18 cellular contexts compared by ENCODE assay signal in genomic region chr7:149813254-149814035, GRCh38. TPM values are rescaled to one million over a fixed set of nuclear protein-coding genes. Genes with fewer than 3 reads are reported as not detected.
DNase-seq lines count a peak whose midpoint lies in the region; ATAC-seq, FAIRE-seq and TF ChIP-seq lines count a peak whose summit lies in the region.
"Had no signal": no experiment of that assay in that cellular context is flagged by ENCODE, and none has a peak within 500 bp of the region (broad histone marks: within the 10 kb centered on the region; RNA-seq: fewer than 3 reads in every experiment).

No MANE protein-coding gene starts in this region.

- dilution Hi-C loops in mammary epithelial cell (cut with HindIII; ENCODE audit: low sequenced_read_pairs) = no loop called here

- DNase-seq in MCF 10A (ENCODE audit: unreplicated experiment) (no peak), mammary epithelial cell (no peak), GM23338 (ENCODE audit: low spot score) (no peak), K562 (ENCODE audit: extremely low read depth in 1 of 4, low spot score in 3 of 4) (peak in 3 of 4 experiments; percentile 37 to 57 (median 55)), progenitor cell of endocrine pancreas (ENCODE audit: low spot score, unreplicated experiment) (no peak), occipital lobe (lab: John Stamatoyannopoulos, UW) (no peak), NCI-H1092 (lab: John Stamatoyannopoulos, UW) (no peak)
- DNase-seq: 8988T; Calu3; CD8-positive, alpha-beta T cell; DMS79 treated with DMSO at 0.1 percent for 48 hours; GF-D8; GOT3; H7 had no signal

- no peaks in the 10 kb centered on the region for H3K4me1 ChIP-seq in mammary epithelial cell (ENCODE audit: insufficient read depth, low read length)
- no peaks in the 10 kb centered on the region; the same call in 1 of the 2 replicates for H3K4me1 ChIP-seq in GM23338 (ENCODE audit: insufficient read depth)
- peaks cover 3 to 65% of the 10 kb centered on the region in 2 experiments; a peak in 3 of 5 replicates for H3K4me1 ChIP-seq in K562 (replicated peaks in 1 of 2; ENCODE audit: control insufficient read depth in 2 of 2, insufficient read depth in 2 of 2, low read length in 2 of 2)

- CTCF ChIA-PET in MCF 10A (lab: Yijun Ruan, JAX) = interaction anchor here (1.0 kb wide), 1 partner anchor 70 kb away, joined by 5 read pairs; no protein-coding TSS in a partner anchor
- CTCF ChIA-PET in mammary epithelial cell (lab: Charles Lee; ENCODE audit: low non-redundant PET) = no interaction called here
- CTCF ChIA-PET in K562 (lab: Yijun Ruan, JAX; ENCODE audit: low intra/inter-chr PET ratio) = interaction anchor here (0.7 kb wide), 1 partner anchor 160 kb away, joined by 3 read pairs; no protein-coding TSS in a partner anchor

- WGBS in mammary epithelial cell (ENCODE audit: low coverage, missing lambda C conversion rate) = 84% methylated on average over 14 of the region's 28 CpGs
- WGBS in K562 (ENCODE audit: insufficient coverage, low coverage, missing lambda C conversion rate) = 25% methylated on average over 28 of the region's 28 CpGs

- H3K27me3 ChIP-seq in mammary epithelial cell (ENCODE audit: insufficient read depth, low read length) (no peaks in the 10 kb centered on the region), GM23338 (ENCODE audit: insufficient read depth) (no peaks in the 10 kb centered on the region), K562 (ENCODE audit: control insufficient read depth in 2 of 2, insufficient read depth in 2 of 2, low read length in 2 of 2) (peaks cover 10 to 81% of the 10 kb centered on the region in 2 experiments; a peak in 3 of 5 replicates)

- H3K36me3 ChIP-seq in mammary epithelial cell (ENCODE audit: insufficient read depth, low read length) (no peaks in the 10 kb centered on the region), GM23338 (ENCODE audit: insufficient read depth) (no peaks in the 10 kb centered on the region), K562 (ENCODE audit: control insufficient read depth, insufficient read depth, low read length) (no peaks in the 10 kb centered on the region)
- H3K36me3 ChIP-seq: BLaER1 treated with 17β-estradiol and CSF1 and Interleukin-3, amounts not matched to agents 10 nM and 100 nM had no signal

- intact Hi-C loops in MCF 10A (cut with micrococcal nuclease) (no loop called here), mammary epithelial cell (cut with micrococcal nuclease) (no loop called here), K562 (cut with micrococcal nuclease) (no loop called here)

- H3K4me2 ChIP-seq in mammary epithelial cell (ENCODE audit: insufficient read depth, low read depth, low read length) (no peak overlapping the region), GM23338 (no peak overlapping the region), K562 (ENCODE audit: insufficient read depth, low read length) (no peak overlapping the region)

- no peak for TF ChIP-seq CTCF in MCF 10A (IDR thresholded peaks at IDR 0.05; ENCODE audit: unreplicated experiment)
- no peak for TF ChIP-seq CTCF in mammary epithelial cell (conservative IDR thresholded peaks at IDR 0.05 in 1 of 2, IDR thresholded peaks at IDR 0.05 in 1 of 2; ENCODE audit: extremely low read depth in 1 of 2, insufficient read depth in 1 of 2, low read depth in 1 of 2, low read length in 2 of 2)
- TF ChIP-seq CTCF in GM23338 (conservative IDR thresholded peaks at IDR 0.05; ENCODE audit: low read depth in 2 of 2) = no peak
- no peak for TF ChIP-seq CTCF in K562 (IDR thresholded peaks at IDR 0.05 in 2 of 3, conservative IDR thresholded peaks at IDR 0.05 in 1 of 3; ENCODE audit: insufficient read depth in 2 of 3, low read depth in 1 of 3, low read length in 3 of 3)
- TF ChIP-seq CTCF in progenitor cell of endocrine pancreas (IDR thresholded peaks at IDR 0.05; ENCODE audit: unreplicated experiment) = no peak

- H3K9me3 Mint-ChIP-seq in MCF 10A (ENCODE audit: unreplicated experiment) = no peaks in the 10 kb centered on the region
- no peaks in the 10 kb centered on the region; the same call in 2 of the 3 replicates for H3K9me3 Mint-ChIP-seq in GM23338
- H3K9me3 Mint-ChIP-seq in progenitor cell of endocrine pancreas (ENCODE audit: low read depth) = no peaks in the 10 kb centered on the region
- H3K9me3 Mint-ChIP-seq: CD8-positive, alpha-beta T cell had no signal

- H3K36me3 Mint-ChIP-seq in MCF 10A (ENCODE audit: insufficient read depth, unreplicated experiment) = no peaks in the 10 kb centered on the region
- no peaks in the 10 kb centered on the region for H3K36me3 Mint-ChIP-seq in GM23338 (ENCODE audit: low read depth)
- H3K36me3 Mint-ChIP-seq in progenitor cell of endocrine pancreas (ENCODE audit: insufficient read depth) = no peaks in the 10 kb centered on the region
- H3K36me3 Mint-ChIP-seq: CD8-positive, alpha-beta T cell had no signal

- no peaks in the 10 kb centered on the region for H4K20me1 ChIP-seq in mammary epithelial cell (ENCODE audit: insufficient read depth, low read length)
- H4K20me1 ChIP-seq in GM23338 (replicated peaks; ENCODE audit: insufficient read depth) = no peaks in the 10 kb centered on the region
- peaks cover 24% of the 10 kb centered on the region for H4K20me1 ChIP-seq in K562 (replicated peaks; ENCODE audit: control insufficient read depth, insufficient read depth, low read length)

- no peak overlapping the region for H3K4me3 Mint-ChIP-seq in MCF 10A (ENCODE audit: unreplicated experiment)
- H3K4me3 Mint-ChIP-seq in GM23338 = no peak overlapping the region
- no peak overlapping the region for H3K4me3 Mint-ChIP-seq in progenitor cell of endocrine pancreas (ENCODE audit: low read depth)
- H3K4me3 Mint-ChIP-seq: CD8-positive, alpha-beta T cell had no signal

- no peaks in the 10 kb centered on the region for H3K4me1 Mint-ChIP-seq in MCF 10A (ENCODE audit: insufficient read depth, unreplicated experiment)
- peaks cover 5% of the 10 kb centered on the region; the same call in 2 of the 3 replicates for H3K4me1 Mint-ChIP-seq in GM23338
- no peaks in the 10 kb centered on the region for H3K4me1 Mint-ChIP-seq in progenitor cell of endocrine pancreas (ENCODE audit: low read depth)

- H3K27ac ChIP-seq in mammary epithelial cell (ENCODE audit: insufficient read depth, low read depth, low read length) = no peak overlapping the region
- H3K27ac ChIP-seq in GM23338 (ENCODE audit: low read depth) = no peak overlapping the region
- no peak overlapping the region for H3K27ac ChIP-seq in K562 (ENCODE audit: extremely low read depth, low read depth, low read length)
- H3K27ac ChIP-seq: BLaER1 treated with 17β-estradiol and CSF1 and Interleukin-3, amounts not matched to agents 10 nM and 100 nM; HL-60 had no signal

- TF ChIP-seq POLR2A in K562 (conservative IDR thresholded peaks at IDR 0.05) = no peak

- H2AFZ ChIP-seq in mammary epithelial cell (ENCODE audit: low read depth, low read length) (no peak overlapping the region), GM23338 (no peak overlapping the region), K562 (ENCODE audit: low read depth, low read length) (0 out of 2 replicates have a peak overlapping the region, but pooled peaks have one; percentile 4)

- POLR2A ChIA-PET in MCF 10A (lab: Yijun Ruan, JAX) = no interaction called here
- POLR2A ChIA-PET in K562 (lab: Yijun Ruan, JAX) = interaction anchor here (0.7 to 1.1 kb wide), 4 partner anchors 9 to 32 kb away, joined by 3 to 5 read pairs (median 4); no protein-coding TSS in a partner anchor

- ATAC-seq in GM23338 = peak; percentile 7; the same call in 2 of the 3 replicates
- peak; percentile 54 for ATAC-seq in K562
- ATAC-seq in HG03139 (IDR thresholded peaks at IDR 0.05; ENCODE audit: unreplicated experiment) = no peak
- ATAC-seq: CD8-positive, alpha-beta T cell; HCT116 had no signal

- H3F3A ChIP-seq in GM23338 (replicated peaks; ENCODE audit: low read depth) = no peaks in the 10 kb centered on the region

- H3K27me3 Mint-ChIP-seq in MCF 10A (ENCODE audit: insufficient read depth, unreplicated experiment) (no peaks in the 10 kb centered on the region), GM23338 (ENCODE audit: insufficient read depth, low read depth, poor library complexity) (peaks cover 2% of the 10 kb centered on the region), progenitor cell of endocrine pancreas (peaks cover 4% of the 10 kb centered on the region)

- H3K9me2 ChIP-seq in GM23338 (ENCODE audit: insufficient read depth) = no peaks in the 10 kb centered on the region

- FAIRE-seq in K562 (lab: Jason Lieb, UNC) = peak; percentile 67

- H3K9me3 ChIP-seq in mammary epithelial cell (replicated peaks; ENCODE audit: insufficient read depth, low read length) = no peaks in the 10 kb centered on the region
- no peaks in the 10 kb centered on the region for H3K9me3 ChIP-seq in K562 (replicated peaks; ENCODE audit: control insufficient read depth, insufficient read depth, low read depth, low read length)
- H3K9me3 ChIP-seq: BLaER1 treated with 17β-estradiol and CSF1 and Interleukin-3, amounts not matched to agents 10 nM and 100 nM had no signal

- BruUV-seq in MCF 10A (replicated peaks; lab: Mats Ljungman, UMichigan) (no TSS peak), mammary epithelial cell (replicated peaks; lab: Mats Ljungman, UMichigan) (no TSS peak), K562 (replicated peaks; lab: Mats Ljungman, UMichigan) (no TSS peak)

- no peak for TF ChIP-seq RAD21 in K562 (CRISPR knock-in tag; conservative IDR thresholded peaks at IDR 0.05 in 1 of 2, IDR thresholded peaks at IDR 0.05 in 1 of 2)

- no peak for TF ChIP-seq EP300 in K562 (IDR thresholded peaks at IDR 0.05; ENCODE audit: low read length)

- H3K27ac Mint-ChIP-seq in MCF 10A (ENCODE audit: low read depth, unreplicated experiment) (peak overlapping the region; percentile 54), GM23338 (no peak overlapping the region), progenitor cell of endocrine pancreas (peak overlapping the region; percentile 20)
- H3K27ac Mint-ChIP-seq: CD8-positive, alpha-beta T cell had no signal

- peaks cover 4% of the 10 kb centered on the region for H3K9me1 ChIP-seq in K562 (ENCODE audit: control insufficient read depth, insufficient read depth, low read length)

- H3K9ac ChIP-seq in mammary epithelial cell (ENCODE audit: insufficient read depth, low read length) = no peak overlapping the region
- peak overlapping the region in 1 of 2 experiments; percentile 85; a peak in 2 of 4 replicates for H3K9ac ChIP-seq in K562 (ENCODE audit: insufficient read depth in 1 of 2, low read depth in 2 of 2, low read length in 2 of 2)

- no peaks in the 10 kb centered on the region for H3K79me2 ChIP-seq in mammary epithelial cell (ENCODE audit: insufficient read depth, low read length)
- no peaks in the 10 kb centered on the region for H3K79me2 ChIP-seq in GM23338 (replicated peaks; ENCODE audit: insufficient read depth)
- no peaks in the 10 kb centered on the region for H3K79me2 ChIP-seq in K562 (ENCODE audit: control insufficient read depth, insufficient read depth, low read length)

- in situ Hi-C loops in mammary epithelial cell (cut with MboI; ENCODE audit: low sequenced_read_pairs in 2 of 2) (no loop called here), K562 (cut with MboI) (no loop called here)

- no peak overlapping the region for H3K4me3 ChIP-seq in mammary epithelial cell (replicated peaks in 1 of 3; ENCODE audit: insufficient read depth in 1 of 3, low read depth in 2 of 3, low read length in 3 of 3)
- H3K4me3 ChIP-seq in GM23338 = no peak overlapping the region
- H3K4me3 ChIP-seq in K562 = no peak overlapping the region
- H3K4me3 ChIP-seq: BLaER1 treated with 17β-estradiol and CSF1 and Interleukin-3, amounts not matched to agents 10 nM and 100 nM had no signal

RNA-seq across cellular contexts. Expression of gene ZNF862, which starts 24.7 kb away (rescaled TPM):
- total RNA-seq in MCF 10A (2022) = 17.4 and 22.2 TPM in 2 replicates
- 10 to 100 TPM in 1 of 2 donors, 1 to 10 TPM in 1; 9.7 to 10.5 TPM for total RNA-seq in mammary epithelial cell
- 4.6 TPM for polyA plus RNA-seq in mammary epithelial cell
- 1.2 TPM for polyA minus RNA-seq in mammary epithelial cell
- 1.6 and 2.3 TPM in 2 replicates for total RNA-seq in GM23338 (2014; rRNA removed; shearing (Covaris generic))
- 0.64 and 0.94 TPM in 2 replicates for polyA plus RNA-seq in GM23338 (2016; fragmentation: Nextera tagmentation; extraction: Ambion mirVana)
- 9.2 and 11.5 TPM in 2 replicates for total RNA-seq in K562 (2011; cell fraction: chromatin; rRNA removed; ENCODE audit: low replicate concordance)
- total RNA-seq in K562 (2011; cell fraction: nucleolus; rRNA removed) = 5.3 and 7.7 TPM in 2 replicates
- 6.3 and 11.7 TPM in 2 replicates for total RNA-seq in K562 (2011; cell fraction: nucleoplasm; rRNA removed)
- total RNA-seq in K562 (2014; rRNA removed) = 1.8 and 3.1 TPM in 2 replicates
- total RNA-seq in K562 (2014; rRNA removed; fragmentation: Illumina TruSeq; extraction: Trizol) = 2.2 and 2.5 TPM in 2 replicates
- total RNA-seq in K562 (2015; rRNA removed; fragmentation: Illumina TruSeq; extraction: Trizol) = 3.4 and 3.9 TPM in 2 replicates
- total RNA-seq in K562 (2021) = 1.8 and 3.2 TPM in 2 replicates
- polyA plus RNA-seq in K562 (2011; rRNA removed) = 3.6 and 9.5 TPM in 2 replicates
- 1.7 and 5.3 TPM in 2 replicates for polyA plus RNA-seq in K562 (2011; cell fraction: cytosol; rRNA removed)
- 21.4 and 31.5 TPM in 2 replicates for polyA plus RNA-seq in K562 (2011; cell fraction: nucleus; rRNA removed)
- polyA plus RNA-seq in K562 (2012) = 1.7 and 8.3 TPM in 2 replicates
- 1.8 TPM in 2 replicates for polyA plus RNA-seq in K562 (2014; fragmentation: Illumina TruSeq; extraction: Trizol)
- polyA plus RNA-seq in K562 (2014; fragmentation: Nextera tagmentation; extraction: Ambion mirVana) = 1 to 10 TPM; 1.1 to 1.5 TPM
- polyA plus RNA-seq in K562 (2014; rRNA removed) = 2.4 and 2.6 TPM in 2 replicates
- polyA minus RNA-seq in K562 (2011; rRNA and poly(A)+ RNA removed) = 1.8 and 7.0 TPM in 2 replicates
- polyA minus RNA-seq in K562 (2011; cell fraction: cytosol; rRNA and poly(A)+ RNA removed) = 2.5 and 2.8 TPM in 2 replicates
- polyA minus RNA-seq in K562 (2011; cell fraction: nucleus; rRNA and poly(A)+ RNA removed) = 8.2 and 30.1 TPM in 2 replicates
- total RNA-seq in progenitor cell of endocrine pancreas = 19.5 and 22.8 TPM in 2 replicates
- 10.0 TPM for total RNA-seq in occipital lobe

RNA-seq across cellular contexts. Expression of gene ZNF467, which starts 40.1 kb away (rescaled TPM):
- total RNA-seq in MCF 10A (2022) (3.2 and 3.7 TPM in 2 replicates), mammary epithelial cell (1 to 10 TPM in 1 of 2 donors, under 1 TPM in 1; 0.17 to 4.0 TPM), K562 (2014; rRNA removed) (2.8 and 4.6 TPM in 2 replicates), K562 (2014; rRNA removed; fragmentation: Illumina TruSeq; extraction: Trizol) (0.80 and 1.3 TPM in 2 replicates), K562 (2015; rRNA removed; fragmentation: Illumina TruSeq; extraction: Trizol) (1.6 and 2.0 TPM in 2 replicates), K562 (2021) (14.2 and 16.2 TPM in 2 replicates), progenitor cell of endocrine pancreas (14.8 and 16.1 TPM in 2 replicates), occipital lobe (1.2 TPM)
- polyA plus RNA-seq in mammary epithelial cell (0.28 TPM), GM23338 (2016; fragmentation: Nextera tagmentation; extraction: Ambion mirVana) (0.30 and 0.40 TPM in 2 replicates), K562 (2011; rRNA removed) (2.4 and 3.9 TPM in 2 replicates), K562 (2014; fragmentation: Illumina TruSeq; extraction: Trizol) (1.7 and 3.2 TPM in 2 replicates), K562 (2014; fragmentation: Nextera tagmentation; extraction: Ambion mirVana) (under 1 TPM; 0.32 to 0.42 TPM), K562 (2014; rRNA removed) (6.6 and 8.3 TPM in 2 replicates)
- not detected for polyA minus RNA-seq in mammary epithelial cell
- total RNA-seq in GM23338 (2014; rRNA removed; shearing (Covaris generic)) = 0.10 and 0.19 TPM in 2 replicates
- total RNA-seq in K562 (2011; cell fraction: chromatin; rRNA removed; ENCODE audit: low replicate concordance) = 3.6 and 10.3 TPM in 2 replicates
- 7.6 and 11.7 TPM in 2 replicates for total RNA-seq in K562 (2011; cell fraction: nucleolus; rRNA removed)
- total RNA-seq in K562 (2011; cell fraction: nucleoplasm; rRNA removed) = 5.1 and 5.6 TPM in 2 replicates
- 3.2 and 8.5 TPM in 2 replicates for polyA plus RNA-seq in K562 (2011; cell fraction: cytosol; rRNA removed)
- polyA plus RNA-seq in K562 (2011; cell fraction: nucleus; rRNA removed) = 17.0 and 31.8 TPM in 2 replicates
- 15.3 and 17.0 TPM in 2 replicates for polyA plus RNA-seq in K562 (2012)
- 0.60 and 1.1 TPM in 2 replicates for polyA minus RNA-seq in K562 (2011; rRNA and poly(A)+ RNA removed)
- polyA minus RNA-seq in K562 (2011; cell fraction: cytosol; rRNA and poly(A)+ RNA removed) = 7.6 and 15.2 TPM in 2 replicates
- polyA minus RNA-seq in K562 (2011; cell fraction: nucleus; rRNA and poly(A)+ RNA removed) = 3.4 and 4.0 TPM in 2 replicates

Comparison
In these comparisons a context has a peak if more than half of its experiments do, and no peak if none do; other contexts are left out.
1. DNase-seq: peak in K562 (3 of 4); none in MCF 10A (single experiment), mammary epithelial cell (single experiment), GM23338 (single experiment), progenitor cell of endocrine pancreas (single experiment), occipital lobe (single experiment) and NCI-H1092 (single experiment).